Comparison of ENCODE assay signal across 13 cellular contexts in genomic region chr4:15020502-15021286, GRCh38. TPM values are rescaled to one million over a fixed set of nuclear protein-coding genes. Genes with fewer than 3 reads are reported as not detected.
DNase-seq lines count a peak whose midpoint lies in the region; ATAC-seq, FAIRE-seq and TF ChIP-seq lines count a peak whose summit lies in the region.
"Had no signal": no experiment of that assay in that cellular context is flagged by ENCODE, and none has a peak within 500 bp of the region (broad histone marks: within the 10 kb centered on the region; RNA-seq: fewer than 3 reads in every experiment).

No MANE protein-coding gene starts in this region.

- POLR2A ChIA-PET in A549 (lab: Yijun Ruan, JAX) = no interaction called here

- H3K36me3 ChIP-seq in lower lobe of right lung = peaks cover 34% of the 10 kb centered on the region
- peaks cover 0 to 3% of the 10 kb centered on the region in 2 donors for H3K36me3 ChIP-seq in adrenal gland (replicated peaks in 1 of 2)

- H3K27me3 ChIP-seq in lower lobe of right lung (ENCODE audit: low read depth) (no peaks in the 10 kb centered on the region), adrenal gland (no peaks in the 10 kb centered on the region)

- H3K4me3 ChIP-seq in A549 (no peak overlapping the region), lower lobe of right lung (no peak overlapping the region), adrenal gland (no peak overlapping the region)
- H3K4me3 ChIP-seq: mucosa of descending colon had no signal

- WGBS in A549 (ENCODE audit: missing lambda C conversion rate) = 49% methylated on average over 7 of the region's 7 CpGs
- 82 to 88% (median 86%) methylated on average over 7 of the region's 7 CpGs for WGBS in adrenal gland, 4 donors

- no peak for FAIRE-seq in A549 (lab: Jason Lieb, UNC)

- TF ChIP-seq EP300 in A549 (IDR thresholded peaks at IDR 0.05) = no peak

- peak overlapping the region; percentile 41 to 61; a peak in 5 of 6 replicates for H3K27ac ChIP-seq in A549
- H3K27ac ChIP-seq in lower lobe of right lung = no peak overlapping the region
- no peak overlapping the region for H3K27ac ChIP-seq in adrenal gland

- H3K4me2 ChIP-seq in A549 = peak overlapping the region; percentile 73

- H3K9me3 ChIP-seq in A549 = no peaks in the 10 kb centered on the region
- H3K9me3 ChIP-seq in lower lobe of right lung = peaks cover 4% of the 10 kb centered on the region
- peaks cover 0 to 9% (median 0%) of the 10 kb centered on the region in 3 donors for H3K9me3 ChIP-seq in adrenal gland (replicated peaks in 1 of 3)
- H3K9me3 ChIP-seq: mucosa of descending colon had no signal

- no peak for TF ChIP-seq CTCF in A549 (IDR thresholded peaks at IDR 0.05)
- TF ChIP-seq CTCF in lower lobe of right lung (IDR thresholded peaks at IDR 0.05) = no peak
- TF ChIP-seq CTCF in adrenal gland (IDR thresholded peaks at IDR 0.05) = no peak

- intact Hi-C loops in lower lobe of right lung (cut with DNase I) = no loop called here
- intact Hi-C loops in adrenal gland (cut with DNase I) = no loop called here

- peak; percentile 39 to 76; a peak in 3 of 6 replicates for ATAC-seq in A549
- ATAC-seq in GM21576 (IDR thresholded peaks at IDR 0.05; ENCODE audit: unreplicated experiment) = peak; percentile 61
- peak; percentile 31 to 46 for ATAC-seq in lower lobe of right lung
- ATAC-seq in GM19395 (IDR thresholded peaks at IDR 0.05; ENCODE audit: unreplicated experiment) = no peak
- ATAC-seq: activated naive CD4-positive, alpha-beta T cell treated with anti-CD3 and anti-CD28 coated beads, Interleukin-2, amount 50 U/mL, for 72 hours; mucosa of descending colon had no signal

- CTCF ChIA-PET in A549 (lab: Yijun Ruan, JAX) = no interaction called here

- DNase-seq in A549 (ENCODE audit: low read depth in 1 of 2, low spot score in 1 of 2) (no peak), SK-N-DZ (ENCODE audit: low spot score) (peak; percentile 92), lower lobe of right lung (no peak), NCI-H69 (lab: John Stamatoyannopoulos, UW) (no peak), adrenal gland (no peak), germinal center (ENCODE audit: low spot score) (no peak)
- DNase-seq: activated CD4-positive, alpha-beta T cell treated with anti-CD3 and anti-CD28 coated beads for 48 hours; endodermal cell; mucosa of descending colon; SHP77 had no signal

- TF ChIP-seq RAD21 in A549 (conservative IDR thresholded peaks at IDR 0.05 in 1 of 2, IDR thresholded peaks at IDR 0.05 in 1 of 2) = no peak

- TF ChIP-seq POLR2A in A549 (IDR thresholded peaks at IDR 0.05; ENCODE audit: low read length) = no peak
- TF ChIP-seq POLR2A in adrenal gland (IDR thresholded peaks at IDR 0.05) = no peak

- H3K4me1 ChIP-seq in A549 = peaks cover 70% of the 10 kb centered on the region
- peaks cover 31% of the 10 kb centered on the region for H3K4me1 ChIP-seq in lower lobe of right lung
- peaks cover 0 to 26% of the 10 kb centered on the region in 2 donors for H3K4me1 ChIP-seq in adrenal gland (replicated peaks in 1 of 2)

TF ChIP-seq in A549, 52 proteins besides CTCF, POLR2A, EP300 and RAD21:
- no peak for TF ChIP-seq RFX5 (IDR thresholded peaks at IDR 0.05)
- TF ChIP-seq FOSL2 (IDR thresholded peaks at IDR 0.05) = no peak
- no peak for TF ChIP-seq FOSL2 (CRISPR knock-in tag; IDR thresholded peaks at IDR 0.05)
- no peak for TF ChIP-seq ZNF302 (CRISPR knock-in tag; IDR thresholded peaks at IDR 0.05)
- no peak for TF ChIP-seq NR3C1 (IDR thresholded peaks at IDR 0.05)
- TF ChIP-seq HMGXB4 (CRISPR knock-in tag; IDR thresholded peaks at IDR 0.05; ENCODE audit: borderline replicate concordance) = no peak
- no peak for TF ChIP-seq BCL3 (IDR thresholded peaks at IDR 0.05)
- no peak for TF ChIP-seq KDM5A (IDR thresholded peaks at IDR 0.05)
- no peak for TF ChIP-seq SREBF2 (IDR thresholded peaks at IDR 0.05)
- no peak for TF ChIP-seq PBX3 (IDR thresholded peaks at IDR 0.05)
- TF ChIP-seq PHF8 (IDR thresholded peaks at IDR 0.05; ENCODE audit: borderline replicate concordance, low read depth) = no peak
- TF ChIP-seq FOSB (CRISPR knock-in tag; IDR thresholded peaks at IDR 0.05) = no peak
- TF ChIP-seq ATOH8 (CRISPR knock-in tag; IDR thresholded peaks at IDR 0.05; ENCODE audit: low read depth) = no peak
- TF ChIP-seq REST (IDR thresholded peaks at IDR 0.05) = no peak
- TF ChIP-seq MAZ (IDR thresholded peaks at IDR 0.05; ENCODE audit: borderline replicate concordance, low read depth, low read length) = no peak
- TF ChIP-seq EHMT2 (IDR thresholded peaks at IDR 0.05; ENCODE audit: low read depth) = no peak
- no peak for TF ChIP-seq RARB (CRISPR knock-in tag; IDR thresholded peaks at IDR 0.05)
- no peak for TF ChIP-seq POLR2AphosphoS2 (conservative IDR thresholded peaks at IDR 0.05; ENCODE audit: low read length)
- TF ChIP-seq CBX8 (IDR thresholded peaks at IDR 0.05) = no peak

RNA-seq across cellular contexts. Expression of gene CPEB2, which starts 18.4 kb away (rescaled TPM):
- polyA plus RNA-seq in A549 (2011; rRNA removed) (16.8 and 24.3 TPM in 2 replicates), A549 (2017; fragmentation: RNase III; extraction: RNeasy Plus Mini Kit Qiagen cat#74134 plus additional on column Dnase treatment) (11.4 to 16.4 TPM (median 16.2 TPM) in 3 replicates), adrenal gland (1 to 10 TPM; 3.2 to 6.2 (median 5.9) TPM)
- 2.9 and 3.3 TPM in 2 replicates for polyA plus RNA-seq in A549 (2012; cell fraction: cytosol; rRNA removed)
- 4.4 and 7.5 TPM in 2 replicates for polyA plus RNA-seq in A549 (2012; cell fraction: nucleus; rRNA removed)
- polyA minus RNA-seq in A549 (2011; rRNA and poly(A)+ RNA removed) = 19.8 and 21.3 TPM in 2 replicates
- 3.1 and 4.3 TPM in 2 replicates for polyA plus RNA-seq in SK-N-DZ (2014; cell fraction: cytosol; rRNA removed)
- polyA plus RNA-seq in SK-N-DZ (2014; cell fraction: nucleus; rRNA removed) = 3.9 and 5.6 TPM in 2 replicates
- total RNA-seq in lower lobe of right lung (22.5 TPM), adrenal gland (10 to 100 TPM in 5 of 8 donors, 1 to 10 TPM in 3; 6.3 to 15.8 (median 11.6) TPM)

Comparison
In these comparisons a context has a peak if more than half of its experiments do, and no peak if none do; other contexts are left out.
1. H3K27ac ChIP-seq: peak in A549 (2 of 2); none in lower lobe of right lung (single experiment) and adrenal gland (0 of 5).